Comparison of ENCODE assay signal across 7 cellular contexts in genomic region chrX:153600032-153600373, GRCh38. TPM values are rescaled to one million over a fixed set of nuclear protein-coding genes. Genes with fewer than 3 reads are reported as not detected.
DNase-seq lines count a peak whose midpoint lies in the region; ATAC-seq, FAIRE-seq and TF ChIP-seq lines count a peak whose summit lies in the region.

No MANE protein-coding gene starts in this region.

- intact Hi-C loops in PC-9 (cut with micrococcal nuclease; ENCODE audit: unreplicated experiment), result no loop called here

- peak overlapping the region; percentile 66 for H3K9ac ChIP-seq in endodermal cell (ENCODE audit: extremely low read depth, low read length, poor library complexity, severe bottlenecking)
- H3K9ac ChIP-seq in trophoblast cell (ENCODE audit: low read length), result no peak overlapping the region

- no peaks in the 10 kb centered on the region for H3K4me1 Mint-ChIP-seq in endodermal cell

- H4K8ac ChIP-seq in trophoblast cell (ENCODE audit: low read depth, low read length), result no peak overlapping the region

- no peak overlapping the region for H3K14ac ChIP-seq in trophoblast cell (ENCODE audit: low read length)

- H3K36me3 ChIP-seq in PC-9 (ENCODE audit: low read depth) (no peaks in the 10 kb centered on the region), endodermal cell (ENCODE audit: control insufficient read depth, insufficient read depth, low read length) (no peaks in the 10 kb centered on the region), trophoblast cell (ENCODE audit: control insufficient read depth in 1 of 2, insufficient read depth in 2 of 2, low read length in 2 of 2) (peaks cover 4 to 6% of the 10 kb centered on the region in 2 experiments)

- no peak for DNase-seq in GM18507 (ENCODE audit: extremely low spot score, insufficient read length, low read depth)
- DNase-seq in PC-9, result peak in 1 of 2 experiments; percentile 26
- no peak for DNase-seq in endodermal cell
- no peak for DNase-seq in trophoblast cell
- DNase-seq in SIG-M5 treated with dmso at 0.1 percent for 504 hours (lab: John Stamatoyannopoulos, UW; ENCODE audit: unreplicated experiment), result no peak

- no TSS peak for BruUV-seq in PC-9 (replicated peaks; lab: Mats Ljungman, UMichigan)

- H3K18ac ChIP-seq in trophoblast cell (ENCODE audit: low read length), result no peak overlapping the region

- TF ChIP-seq CTCF in PC-9 (conservative IDR thresholded peaks at IDR 0.05) (no peak), endodermal cell (conservative IDR thresholded peaks at IDR 0.05) (no peak)

- H3K4me3 Mint-ChIP-seq in endodermal cell, result peak overlapping the region; percentile 69

- H3K4me2 ChIP-seq in PC-9 (peak overlapping the region; percentile 83), trophoblast cell (ENCODE audit: low read length) (peak overlapping the region; percentile 61)

- no peak overlapping the region for H2BK120ac ChIP-seq in trophoblast cell (ENCODE audit: insufficient read depth, low read length, poor library complexity)

- peaks cover 24% of the 10 kb centered on the region for H3K79me2 ChIP-seq in PC-9 (ENCODE audit: low read depth)
- peaks cover 3% of the 10 kb centered on the region for H3K79me2 ChIP-seq in trophoblast cell (ENCODE audit: control insufficient read depth, insufficient read depth, low read length, poor library complexity)

- H3K27me3 ChIP-seq in PC-9 (ENCODE audit: insufficient read depth, low read depth) (no peaks in the 10 kb centered on the region), endodermal cell (ENCODE audit: control insufficient read depth, insufficient read depth, low read length, poor library complexity, severe bottlenecking) (no peaks in the 10 kb centered on the region), trophoblast cell (ENCODE audit: insufficient read depth, low read length) (no peaks in the 10 kb centered on the region)

- POLR2A ChIA-PET in PC-9 (lab: Charles Lee; ENCODE audit: unreplicated experiment), result interaction anchor here (0.5 kb wide), 2 partner anchors 266 to 1130 kb away, joined by 4 to 5 read pairs; partner anchors contain the start of gene ZNF275

- no peak overlapping the region for H2BK12ac ChIP-seq in trophoblast cell (ENCODE audit: low read length)

- H3K36me3 Mint-ChIP-seq in endodermal cell (ENCODE audit: low read depth), result peaks cover 5% of the 10 kb centered on the region

- H3K4me1 ChIP-seq in PC-9 (replicated peaks; ENCODE audit: insufficient read depth) (peaks cover 15% of the 10 kb centered on the region; the same call in 1 of the 2 replicates), endodermal cell (ENCODE audit: control insufficient read depth, insufficient read depth, low read length) (no peaks in the 10 kb centered on the region), trophoblast cell (ENCODE audit: control insufficient read depth in 1 of 2, insufficient read depth in 2 of 2, low read length in 2 of 2) (peaks cover 3 to 10% of the 10 kb centered on the region in 2 experiments)

- no peaks in the 10 kb centered on the region for H3K9me2 ChIP-seq in PC-9 (ENCODE audit: insufficient read depth)

- CTCF ChIA-PET in PC-9 (lab: Charles Lee), result no interaction called here

- no peak for ATAC-seq in GM18867 (IDR thresholded peaks at IDR 0.05; ENCODE audit: unreplicated experiment)
- no peak for ATAC-seq in HG02840 (IDR thresholded peaks at IDR 0.05; ENCODE audit: low FRiP score, unreplicated experiment)

- H3K9me3 ChIP-seq in PC-9 (ENCODE audit: insufficient read depth, low read depth) (no peaks in the 10 kb centered on the region), endodermal cell (ENCODE audit: control insufficient read depth, low read length) (no peaks in the 10 kb centered on the region), trophoblast cell (ENCODE audit: insufficient read depth, low read depth, low read length) (no peaks in the 10 kb centered on the region)

- peaks cover 4% of the 10 kb centered on the region; the same call in 1 of the 2 replicates for H4K20me1 ChIP-seq in PC-9 (ENCODE audit: insufficient read depth)

- H2AK5ac ChIP-seq in trophoblast cell (ENCODE audit: low read length), result no peak overlapping the region

- no peaks in the 10 kb centered on the region; the same call in 1 of the 2 replicates for H3F3A ChIP-seq in PC-9 (ENCODE audit: insufficient read depth, low read depth)

- H4K12ac ChIP-seq in trophoblast cell (ENCODE audit: low read depth, low read length), result no peak overlapping the region

- peaks cover 3% of the 10 kb centered on the region for H3K79me1 ChIP-seq in trophoblast cell (ENCODE audit: low read length)

- H3K27ac Mint-ChIP-seq in endodermal cell, result no peak overlapping the region

- peaks cover 8% of the 10 kb centered on the region for H3K27me3 Mint-ChIP-seq in endodermal cell (ENCODE audit: insufficient read depth)

- H2BK5ac ChIP-seq in trophoblast cell (ENCODE audit: low read depth, low read length, poor library complexity), result no peak overlapping the region

- no peak overlapping the region for H3K27ac ChIP-seq in PC-9
- no peak overlapping the region for H3K27ac ChIP-seq in endodermal cell (ENCODE audit: low read depth, low read length)
- no peak overlapping the region for H3K27ac ChIP-seq in trophoblast cell (ENCODE audit: low read depth, low read length)

- peak overlapping the region; percentile 68 for H3K4me3 ChIP-seq in PC-9
- H3K4me3 ChIP-seq in endodermal cell (ENCODE audit: low read length), result peak overlapping the region; percentile 85
- H3K4me3 ChIP-seq in trophoblast cell (ENCODE audit: low read depth, low read length), result no peak overlapping the region

- peaks cover 73% of the 10 kb centered on the region for H3K9me3 Mint-ChIP-seq in endodermal cell

- H3K23ac ChIP-seq in trophoblast cell (ENCODE audit: low read length), result no peak overlapping the region

- H2AFZ ChIP-seq in PC-9 (peak overlapping the region; percentile 88), trophoblast cell (ENCODE audit: insufficient read depth, low read length, poor library complexity) (no peak overlapping the region)

- H3K4ac ChIP-seq in trophoblast cell (ENCODE audit: low read depth, low read length), result no peak overlapping the region

- no peak overlapping the region for H4K91ac ChIP-seq in trophoblast cell (ENCODE audit: low read depth, low read length)

- peak; percentile 26 for FAIRE-seq in GM18507 (lab: Jason Lieb, UNC)

- 30% methylated on average over 1 of the region's 2 CpGs; no CpG with 5 or more reads in 1 of the 2 experiments for WGBS in endodermal cell (ENCODE audit: insufficient coverage in 1 of 2, insufficient read length in 1 of 2), 2 experiments
- WGBS in trophoblast cell (ENCODE audit: extremely low coverage, insufficient coverage, insufficient read length), result no CpG with 5 or more reads among the region's 2 CpGs

RNA-seq across cellular contexts. Expression of gene CCNQ, which starts 1.1 kb away (rescaled TPM):
- total RNA-seq in PC-9 (2021), result 33.9 and 35.9 TPM in 2 replicates
- total RNA-seq in endodermal cell, result 10 to 100 TPM; 17.1 to 20.8 TPM
- polyA plus RNA-seq in endodermal cell (2013, experiment 1 of 2), result 20.0 TPM
- 18.4 TPM for polyA plus RNA-seq in endodermal cell (2013, experiment 2 of 2)
- polyA plus RNA-seq in trophoblast cell (2013), result 28.4 and 28.6 TPM in 2 replicates

RNA-seq across cellular contexts. Expression of gene DUSP9, which starts 47.0 kb away (rescaled TPM):
- total RNA-seq in PC-9 (2021) (1.3 and 1.8 TPM in 2 replicates), endodermal cell (under 1 TPM; 0.18 to 0.31 TPM)
- polyA plus RNA-seq in endodermal cell (2013, experiment 1 of 2), result 1.5 TPM
- polyA plus RNA-seq in endodermal cell (2013, experiment 2 of 2), result 1.3 TPM
- 11.0 and 12.9 TPM in 2 replicates for polyA plus RNA-seq in trophoblast cell (2013)
